Comparison of ENCODE assay signal across 25 cellular contexts in genomic region chr1:94275116-94275515, GRCh38. TPM values are rescaled to one million over a fixed set of nuclear protein-coding genes. Genes with fewer than 3 reads are reported as not detected.
"Had no signal": no experiment of that assay in that cellular context is flagged by ENCODE, and none has a peak within 500 bp of the region (broad histone marks: within the 10 kb centered on the region; RNA-seq: fewer than 3 reads in every experiment).

No MANE protein-coding gene starts in this region.

- H3K4me3 ChIP-seq: heart right ventricle, vagina had no signal

- ATAC-seq: activated CD8-positive, alpha-beta memory T cell treated with anti-CD3 and anti-CD28 coated beads, Interleukin-2, amount 10 ng/mL, durations not matched to agents 7 days and 5 days; activated CD8-positive, alpha-beta T cell treated with anti-CD3 and anti-CD28 coated beads for 36 hours; heart right ventricle; left colon; naive thymus-derived CD4-positive, alpha-beta T cell had no signal

- H3K9me3 Mint-ChIP-seq: activated CD4-positive, alpha-beta T cell treated with anti-CD3 and anti-CD28 coated beads, Interleukin-2, amount 10 ng/mL, durations not matched to agents 7 days and 5 days; activated CD8-positive, alpha-beta T cell treated with anti-CD3 and anti-CD28 coated beads for 36 hours; activated naive CD4-positive, alpha-beta T cell treated with anti-CD3 and anti-CD28 coated beads, Interleukin-2, amount 10 ng/mL, durations not matched to agents 7 days and 5 days; neural crest cell; stimulated activated naive CD8-positive, alpha-beta T cell treated with anti-CD3 and anti-CD28 coated beads, Interleukin-15, Interleukin-2, amounts not matched to agents 100 ng/mL and 50 ng/mL, for 24 hours; T-helper 1 cell treated with Interleukin-12 subunit alpha and Interleukin-12 subunit beta and Interleukin-4 antibody, amounts not matched to agents 30 μg/mL and 1 μg/mL, for 36 hours; type B pancreatic cell had no signal

- H3K27me3 Mint-ChIP-seq: type B pancreatic cell had no signal

- H3K4me3 Mint-ChIP-seq: activated CD4-positive, alpha-beta T cell treated with anti-CD3 and anti-CD28 coated beads, Interleukin-2, amount 10 ng/mL, durations not matched to agents 7 days and 5 days; activated CD8-positive, alpha-beta memory T cell treated with anti-CD3 and anti-CD28 coated beads, Interleukin-2, amount 10 ng/mL, durations not matched to agents 7 days and 5 days; activated CD8-positive, alpha-beta T cell treated with anti-CD3 and anti-CD28 coated beads for 36 hours; activated naive CD4-positive, alpha-beta T cell treated with anti-CD3 and anti-CD28 coated beads, Interleukin-2, amount 10 ng/mL, durations not matched to agents 7 days and 5 days; naive thymus-derived CD4-positive, alpha-beta T cell; neural crest cell; stimulated activated naive CD8-positive, alpha-beta T cell treated with anti-CD3 and anti-CD28 coated beads, Interleukin-15, Interleukin-2, amounts not matched to agents 100 ng/mL and 50 ng/mL, for 24 hours; T-helper 1 cell treated with Interleukin-12 subunit alpha and Interleukin-12 subunit beta and Interleukin-4 antibody, amounts not matched to agents 30 μg/mL and 1 μg/mL, for 36 hours; type B pancreatic cell had no signal

- H3K27ac ChIP-seq: heart right ventricle, testis, vagina, VCaP had no signal

- H3K36me3 ChIP-seq: heart right ventricle, vagina had no signal

- H3K4me1 Mint-ChIP-seq: activated CD4-positive, alpha-beta T cell treated with anti-CD3 and anti-CD28 coated beads, Interleukin-2, amount 10 ng/mL, durations not matched to agents 7 days and 5 days; activated CD8-positive, alpha-beta memory T cell treated with anti-CD3 and anti-CD28 coated beads, Interleukin-2, amount 10 ng/mL, durations not matched to agents 7 days and 5 days; activated naive CD4-positive, alpha-beta T cell treated with anti-CD3 and anti-CD28 coated beads, Interleukin-2, amount 10 ng/mL, durations not matched to agents 7 days and 5 days; naive thymus-derived CD4-positive, alpha-beta T cell; neural crest cell had no signal

- H3K36me3 Mint-ChIP-seq: activated CD8-positive, alpha-beta memory T cell treated with anti-CD3 and anti-CD28 coated beads, Interleukin-2, amount 10 ng/mL, durations not matched to agents 7 days and 5 days; activated naive CD4-positive, alpha-beta T cell treated with anti-CD3 and anti-CD28 coated beads, Interleukin-2, amount 10 ng/mL, durations not matched to agents 7 days and 5 days; naive thymus-derived CD4-positive, alpha-beta T cell; type B pancreatic cell had no signal

- H3K27me3 ChIP-seq: heart right ventricle, testis, vagina had no signal

- H3K9me3 ChIP-seq: heart right ventricle, testis, vagina had no signal

- H3K27ac Mint-ChIP-seq: activated CD4-positive, alpha-beta T cell treated with anti-CD3 and anti-CD28 coated beads, Interleukin-2, amount 10 ng/mL, durations not matched to agents 7 days and 5 days; activated CD8-positive, alpha-beta memory T cell treated with anti-CD3 and anti-CD28 coated beads, Interleukin-2, amount 10 ng/mL, durations not matched to agents 7 days and 5 days; activated CD8-positive, alpha-beta T cell treated with anti-CD3 and anti-CD28 coated beads for 36 hours; activated naive CD4-positive, alpha-beta T cell treated with anti-CD3 and anti-CD28 coated beads, Interleukin-2, amount 10 ng/mL, durations not matched to agents 7 days and 5 days; naive thymus-derived CD4-positive, alpha-beta T cell; stimulated activated naive CD8-positive, alpha-beta T cell treated with anti-CD3 and anti-CD28 coated beads, Interleukin-15, Interleukin-2, amounts not matched to agents 100 ng/mL and 50 ng/mL, for 24 hours; T-helper 1 cell treated with Interleukin-12 subunit alpha and Interleukin-12 subunit beta and Interleukin-4 antibody, amounts not matched to agents 30 μg/mL and 1 μg/mL, for 36 hours; type B pancreatic cell had no signal

- DNase-seq: activated CD4-positive, alpha-beta T cell treated with anti-CD3 and anti-CD28 coated beads, Interleukin-2, amount 10 ng/mL, durations not matched to agents 7 days and 5 days; activated CD4-positive, CD25-positive, alpha-beta regulatory T cell treated with anti-CD3 and anti-CD28 coated beads, Interleukin-2, amount 50 U/mL, for 72 hours; activated CD8-positive, alpha-beta memory T cell treated with anti-CD3 and anti-CD28 coated beads, Interleukin-2, amount 10 ng/mL, durations not matched to agents 7 days and 5 days; activated CD8-positive, alpha-beta T cell treated with anti-CD3 and anti-CD28 coated beads for 36 hours; activated effector memory CD4-positive, alpha-beta T cell treated with anti-CD3 and anti-CD28 coated beads, Interleukin-2, amount 50 U/mL, for 16 hours; activated naive CD4-positive, alpha-beta T cell treated with anti-CD3 and anti-CD28 coated beads, Interleukin-2, amount 10 ng/mL, durations not matched to agents 7 days and 5 days; activated T-cell treated with anti-CD3 and anti-CD28 coated beads for 4 hours; amygdala; caudate nucleus; effector memory CD4-positive, alpha-beta T cell; heart right ventricle; islet precursor cell; left colon; mesendoderm; naive thymus-derived CD4-positive, alpha-beta T cell; occipital lobe; retina; T1000; testis had no signal

RNA-seq across cellular contexts. Expression of gene ARHGAP29, which starts 37.7 kb away (rescaled TPM):
- total RNA-seq: activated CD4-positive, alpha-beta T cell treated with anti-CD3 and anti-CD28 coated beads, Interleukin-2, amount 10 ng/mL, durations not matched to agents 7 days and 5 days; activated CD8-positive, alpha-beta memory T cell treated with anti-CD3 and anti-CD28 coated beads, Interleukin-2, amount 10 ng/mL, durations not matched to agents 7 days and 5 days; activated CD8-positive, alpha-beta T cell treated with anti-CD3 and anti-CD28 coated beads for 36 hours had no signal
